16 cellular contexts compared by ENCODE assay signal in the genomic region with DNA sequence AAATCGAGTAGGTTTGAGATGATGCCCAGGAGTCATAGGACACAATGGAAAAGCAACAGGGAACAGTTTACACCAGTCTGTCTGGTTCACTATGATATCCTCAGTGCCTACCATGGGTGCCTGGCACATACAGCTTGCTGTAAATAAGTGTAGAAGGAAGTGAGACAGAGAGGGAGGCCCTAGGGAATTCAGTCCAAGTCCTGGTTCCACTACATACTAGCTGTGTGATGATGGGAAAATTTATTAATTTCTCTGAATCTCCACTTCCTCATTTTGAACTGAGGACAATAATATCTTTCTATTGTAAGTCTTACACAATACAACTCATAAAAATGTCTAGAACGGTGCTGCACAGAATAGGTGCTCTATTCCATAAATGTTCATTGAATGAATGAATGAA.
DNase-seq lines count a peak whose midpoint lies in the region; ATAC-seq lines count a peak whose summit lies in the region.
"Had no signal": no experiment of that assay in that cellular context is flagged by ENCODE, and none has a peak within 500 bp of the region (broad histone marks: within the 10 kb centered on the region; RNA-seq: fewer than 3 reads in every experiment).

No MANE protein-coding gene starts in this region.

- DNase-seq in SIG-M5 treated with dmso at 0.1 percent for 504 hours (lab: John Stamatoyannopoulos, UW; ENCODE audit: unreplicated experiment) (peak; percentile 6), SIG-M5 (lab: John Stamatoyannopoulos, UW) (no peak), NAMALWA (ENCODE audit: low spot score) (peak; percentile 21), caudate nucleus (lab: John Stamatoyannopoulos, UW) (no peak), SKM-1 (lab: John Stamatoyannopoulos, UW; ENCODE audit: unreplicated experiment) (no peak), 8988T (no peak)
- DNase-seq: CD8-positive, alpha-beta T cell; EL; NCI-H1417; NCI-H1930; NCI-H510A treated with DMSO at 0.1 percent for 48 hours had no signal

- H3K27ac Mint-ChIP-seq in stimulated activated memory B cell treated with anti-CD40 and anti-IgM and Interleukin-4, amounts not matched to agents 10 μg/mL and 1 μg/mL and 100 μg/mL, for 72 hours: peak overlapping the region; percentile 74
- H3K27ac Mint-ChIP-seq: CD8-positive, alpha-beta T cell; T-helper 1 cell treated with Interleukin-12 subunit alpha and Interleukin-12 subunit beta and Interleukin-4 antibody, amounts not matched to agents 30 μg/mL and 1 μg/mL, for 36 hours had no signal

- H3K9me3 Mint-ChIP-seq in stimulated activated memory B cell treated with anti-CD40 and anti-IgM and Interleukin-4, amounts not matched to agents 10 μg/mL and 1 μg/mL and 100 μg/mL, for 72 hours: no peaks in the 10 kb centered on the region
- H3K9me3 Mint-ChIP-seq: CD8-positive, alpha-beta T cell; T-helper 1 cell treated with Interleukin-12 subunit alpha and Interleukin-12 subunit beta and Interleukin-4 antibody, amounts not matched to agents 30 μg/mL and 1 μg/mL, for 36 hours had no signal

- no peak overlapping the region for H3K4me3 Mint-ChIP-seq in stimulated activated memory B cell treated with anti-CD40 and anti-IgM and Interleukin-4, amounts not matched to agents 10 μg/mL and 1 μg/mL and 100 μg/mL, for 72 hours
- H3K4me3 Mint-ChIP-seq: CD8-positive, alpha-beta T cell; T-helper 1 cell treated with Interleukin-12 subunit alpha and Interleukin-12 subunit beta and Interleukin-4 antibody, amounts not matched to agents 30 μg/mL and 1 μg/mL, for 36 hours had no signal

- H3K27ac ChIP-seq in caudate nucleus (ENCODE audit: low read depth, low read length): peak overlapping the region; percentile 2
- H3K27ac ChIP-seq: A549 had no signal

- peaks cover 31% of the 10 kb centered on the region for H3K4me1 Mint-ChIP-seq in stimulated activated memory B cell treated with anti-CD40 and anti-IgM and Interleukin-4, amounts not matched to agents 10 μg/mL and 1 μg/mL and 100 μg/mL, for 72 hours

- H3K36me3 Mint-ChIP-seq in stimulated activated memory B cell treated with anti-CD40 and anti-IgM and Interleukin-4, amounts not matched to agents 10 μg/mL and 1 μg/mL and 100 μg/mL, for 72 hours: no peaks in the 10 kb centered on the region
- H3K36me3 Mint-ChIP-seq: CD8-positive, alpha-beta T cell had no signal

- ATAC-seq in stimulated activated memory B cell treated with anti-CD40 and anti-IgM and Interleukin-4, amounts not matched to agents 10 μg/mL and 1 μg/mL and 100 μg/mL, for 72 hours: peak; percentile 90
- ATAC-seq in GM19328 (IDR thresholded peaks at IDR 0.05; ENCODE audit: unreplicated experiment): no peak
- ATAC-seq: A549; CD8-positive, alpha-beta T cell; SK-N-SH treated with all-trans-retinoic acid at 6 μM for 48 hours had no signal

- H3K27me3 Mint-ChIP-seq in stimulated activated memory B cell treated with anti-CD40 and anti-IgM and Interleukin-4, amounts not matched to agents 10 μg/mL and 1 μg/mL and 100 μg/mL, for 72 hours: peaks cover under 1% of the 10 kb centered on the region

Comparison
In these comparisons a context has a peak if more than half of its experiments do, and no peak if none do; other contexts are left out.
1. DNase-seq: peak in SIG-M5 treated with dmso at 0.1 percent for 504 hours (single experiment) and NAMALWA (single experiment); none in SIG-M5 (single experiment), caudate nucleus (0 of 61), SKM-1 (single experiment) and 8988T (single experiment).